In the genomic region with DNA sequence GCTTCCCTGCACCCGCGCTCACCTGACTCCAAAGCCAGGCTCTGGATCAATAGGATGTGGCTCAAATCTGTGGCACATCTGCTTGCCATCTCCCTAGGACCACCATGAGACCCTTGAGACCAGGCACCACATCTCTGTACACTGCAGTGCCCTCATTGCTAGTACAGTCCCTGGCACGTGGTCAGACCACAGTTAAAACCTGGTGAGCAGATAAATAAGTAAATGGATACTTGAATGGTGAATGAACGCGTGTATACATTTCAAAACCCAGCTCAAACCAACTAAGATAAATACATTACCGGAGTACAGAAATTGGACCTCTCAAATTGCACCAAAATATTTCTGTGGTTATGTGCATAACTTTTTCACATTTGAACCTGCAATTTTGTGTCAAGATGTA, we compare ENCODE assay signal across 14 cellular contexts.
A peak's percentile ranks its signal among the peaks of the same experiment; 100 is the strongest.
DNase-seq lines count a peak whose midpoint lies in the region; FAIRE-seq and TF ChIP-seq lines count a peak whose summit lies in the region.
"Had no signal": no experiment of that assay in that cellular context is flagged by ENCODE, and none has a peak within 500 bp of the region (broad histone marks: within the 10 kb centered on the region; RNA-seq: fewer than 3 reads in every experiment).

No MANE protein-coding gene starts in this region.

- no peak overlapping the region for H3K9ac ChIP-seq in mammary epithelial cell (ENCODE audit: insufficient read depth, low read length)
- H3K9ac ChIP-seq: BLaER1 had no signal

- no peaks in the 10 kb centered on the region for H3K36me3 ChIP-seq in mammary epithelial cell (ENCODE audit: insufficient read depth, low read length)
- no peaks in the 10 kb centered on the region for H3K36me3 ChIP-seq in breast epithelium
- H3K36me3 ChIP-seq: BLaER1 had no signal

- FAIRE-seq in urothelium cell line (lab: Jason Lieb, UNC), result peak; percentile 23
- FAIRE-seq: A549 had no signal

- no peaks in the 10 kb centered on the region for H3K27me3 ChIP-seq in mammary epithelial cell (ENCODE audit: insufficient read depth, low read length)
- no peaks in the 10 kb centered on the region for H3K27me3 ChIP-seq in breast epithelium
- H3K27me3 ChIP-seq: BLaER1 had no signal

- no TSS peak for BruUV-seq in mammary epithelial cell (replicated peaks; lab: Mats Ljungman, UMichigan)

- TF ChIP-seq CTCF in mammary epithelial cell (conservative IDR thresholded peaks at IDR 0.05 in 1 of 2, IDR thresholded peaks at IDR 0.05 in 1 of 2; ENCODE audit: extremely low read depth in 1 of 2, insufficient read depth in 1 of 2, low read depth in 1 of 2, low read length in 2 of 2) (no peak), breast epithelium (IDR thresholded peaks at IDR 0.05) (no peak)

- H3K4me3 ChIP-seq in mammary epithelial cell (replicated peaks in 1 of 3; ENCODE audit: insufficient read depth in 1 of 3, low read depth in 2 of 3, low read length in 3 of 3) (no peak overlapping the region), breast epithelium (no peak overlapping the region)
- H3K4me3 ChIP-seq: A549, BLaER1, GM23338 had no signal

- CTCF ChIA-PET in mammary epithelial cell (lab: Charles Lee; ENCODE audit: low non-redundant PET), result no interaction called here

- no peak for TF ChIP-seq POLR2A in breast epithelium (IDR thresholded peaks at IDR 0.05)

- no peaks in the 10 kb centered on the region for H4K20me1 ChIP-seq in mammary epithelial cell (ENCODE audit: insufficient read depth, low read length)
- H4K20me1 ChIP-seq: BLaER1 had no signal

- no peak overlapping the region for H3K27ac ChIP-seq in mammary epithelial cell (ENCODE audit: insufficient read depth, low read depth, low read length)
- no peak overlapping the region for H3K27ac ChIP-seq in breast epithelium
- H3K27ac ChIP-seq: A549, BLaER1 had no signal

- intact Hi-C loops in mammary epithelial cell (cut with micrococcal nuclease) (no loop called here), breast epithelium (cut with DNase I; ENCODE audit: low total_unique reads) (no loop called here)

- dilution Hi-C loops in mammary epithelial cell (cut with HindIII; ENCODE audit: low sequenced_read_pairs), result no loop called here

- H2AFZ ChIP-seq in mammary epithelial cell (ENCODE audit: low read depth, low read length), result no peak overlapping the region
- H2AFZ ChIP-seq: GM23338 had no signal

- H3K9me3 ChIP-seq in mammary epithelial cell (replicated peaks; ENCODE audit: insufficient read depth, low read length) (peaks cover 6% of the 10 kb centered on the region), breast epithelium (no peaks in the 10 kb centered on the region)
- H3K9me3 ChIP-seq: A549 had no signal

- in situ Hi-C loops in mammary epithelial cell (cut with MboI; ENCODE audit: low sequenced_read_pairs in 2 of 2), result no loop called here

- H3K79me2 ChIP-seq in mammary epithelial cell (ENCODE audit: insufficient read depth, low read length), result no peaks in the 10 kb centered on the region

- 68% methylated on average over 4 of the region's 6 CpGs for WGBS in mammary epithelial cell (ENCODE audit: low coverage, missing lambda C conversion rate)

- DNase-seq in H4 (ENCODE audit: low spot score) (peak; percentile 53), NCI-H1092 treated with DMSO at 0.1 percent for 48 hours (lab: John Stamatoyannopoulos, UW) (peak; percentile 88), NCI-H748 (lab: John Stamatoyannopoulos, UW; ENCODE audit: unreplicated experiment) (peak; percentile 78), urothelium cell line (ENCODE audit: low spot score) (no peak), mammary epithelial cell (no peak), C1 segment of cervical spinal cord (lab: John Stamatoyannopoulos, UW) (no peak), breast epithelium (ENCODE audit: low spot score in 2 of 2) (no peak)
- DNase-seq: AML-193; CD4-positive, CD25-positive, alpha-beta regulatory T cell; DMS 273 treated with DMSO at 0.1 percent for 48 hours; H9 had no signal

- H3K4me1 ChIP-seq in mammary epithelial cell (ENCODE audit: insufficient read depth, low read length) (no peaks in the 10 kb centered on the region), breast epithelium (no peaks in the 10 kb centered on the region)
- H3K4me1 ChIP-seq: A549 had no signal

- no peak overlapping the region for H3K4me2 ChIP-seq in mammary epithelial cell (ENCODE audit: insufficient read depth, low read depth, low read length)
- H3K4me2 ChIP-seq: A549, BLaER1, GM23338 had no signal

Comparison
In these comparisons a context has a peak if more than half of its experiments do, and no peak if none do; other contexts are left out.
1. DNase-seq: peak in H4 (single experiment), NCI-H1092 treated with DMSO at 0.1 percent for 48 hours (single experiment) and NCI-H748 (single experiment); none in urothelium cell line (single experiment), mammary epithelial cell (single experiment), C1 segment of cervical spinal cord (0 of 14) and breast epithelium (0 of 2).